In the genomic region with DNA sequence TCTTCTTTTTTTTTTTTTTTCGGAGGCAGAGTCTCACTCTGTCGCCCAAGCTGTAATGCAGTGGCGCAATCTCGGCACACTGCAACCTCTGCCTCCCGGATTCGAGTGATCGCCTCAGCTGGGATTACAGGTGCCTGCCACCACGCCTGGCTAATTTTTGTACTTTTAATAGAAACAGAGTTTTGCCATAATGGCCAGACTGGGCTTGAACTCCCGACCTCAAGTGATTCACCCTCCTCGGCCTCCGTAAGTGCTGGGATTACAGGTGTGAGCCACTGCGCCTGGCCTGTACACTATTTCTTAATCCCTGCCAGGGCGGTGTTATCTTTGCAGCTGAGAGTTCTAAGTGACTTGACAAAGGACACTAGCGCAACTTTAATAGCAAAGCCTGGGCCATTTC, we compare ENCODE assay signal across 10 cellular contexts. TPM values are rescaled to one million over a fixed set of nuclear protein-coding genes. Genes with fewer than 3 reads are reported as not detected.
DNase-seq lines count a peak whose midpoint lies in the region; ATAC-seq and TF ChIP-seq lines count a peak whose summit lies in the region.
"Had no signal": no experiment of that assay in that cellular context is flagged by ENCODE, and none has a peak within 500 bp of the region (broad histone marks: within the 10 kb centered on the region; RNA-seq: fewer than 3 reads in every experiment).

No MANE protein-coding gene starts in this region.

- DNase-seq in GM12864 (ENCODE audit: low read depth) (no peak), kidney tubule cell (ENCODE audit: low spot score) (peak; percentile 25), cerebellum (ENCODE audit: low spot score) (no peak), T-helper 9 cell (no peak), SIG-M5 (lab: John Stamatoyannopoulos, UW) (no peak)
- DNase-seq in activated CD4-positive, alpha-beta memory T cell treated with anti-CD3 and anti-CD28 coated beads, Interleukin-2, amount 10 ng/mL, durations not matched to agents 7 days and 5 days, result no peak
- DNase-seq: NCI-H1694 treated with DMSO at 0.1 percent for 48 hours had no signal

- CTCF ChIA-PET in activated CD4-positive, alpha-beta memory T cell treated with anti-CD3 and anti-CD28 coated beads, Interleukin-2, amount 10 ng/mL, durations not matched to agents 7 days and 5 days (lab: Charles Lee), result interaction anchor here (1.3 kb wide), 1 partner anchor 137 kb away, joined by 3 read pairs; no protein-coding TSS in a partner anchor

- H3K27me3 ChIP-seq in ACC112 (ENCODE audit: insufficient read depth, low read length), result no peaks in the 10 kb centered on the region
- H3K27me3 ChIP-seq: tibial artery had no signal

- H2AFZ ChIP-seq in ACC112 (ENCODE audit: low read length, unreplicated experiment), result no peak overlapping the region

- H3K4me3 ChIP-seq in ACC112 (ENCODE audit: low read depth, low read length), result peak overlapping the region; percentile 79; the same call in 1 of the 2 replicates
- peak overlapping the region; percentile 98 for H3K4me3 ChIP-seq in GM12864 (ENCODE audit: low read depth, low read length)

- POLR2A ChIA-PET in activated CD4-positive, alpha-beta memory T cell treated with anti-CD3 and anti-CD28 coated beads, Interleukin-2, amount 10 ng/mL, durations not matched to agents 7 days and 5 days (lab: Charles Lee), result interaction anchor here (2.8 kb wide), 1 partner anchor 37 kb away, joined by 24 read pairs; a partner anchor contains a TSS

- no peaks in the 10 kb centered on the region for H3K9me3 Mint-ChIP-seq in activated CD4-positive, alpha-beta memory T cell treated with anti-CD3 and anti-CD28 coated beads, Interleukin-2, amount 10 ng/mL, durations not matched to agents 7 days and 5 days

- no peak for TF ChIP-seq CTCF in GM12864 (IDR thresholded peaks at IDR 0.05; ENCODE audit: low read depth, low read length, missing control alignments)

- H3K79me2 ChIP-seq in ACC112 (ENCODE audit: control insufficient read depth, insufficient read depth, low read length, unreplicated experiment), result no peaks in the 10 kb centered on the region

- no peak overlapping the region for H3K27ac ChIP-seq in ACC112 (ENCODE audit: low read depth, low read length)

- H3K4me1 ChIP-seq in ACC112 (ENCODE audit: control insufficient read depth, insufficient read depth, low read length, unreplicated experiment), result no peaks in the 10 kb centered on the region

- peak overlapping the region; percentile 89 for H3K4me3 Mint-ChIP-seq in activated CD4-positive, alpha-beta memory T cell treated with anti-CD3 and anti-CD28 coated beads, Interleukin-2, amount 10 ng/mL, durations not matched to agents 7 days and 5 days

- no peaks in the 10 kb centered on the region for H3K36me3 ChIP-seq in ACC112 (ENCODE audit: insufficient read depth, low read length)
- H3K36me3 ChIP-seq: tibial artery had no signal

- H3K27ac Mint-ChIP-seq in activated CD4-positive, alpha-beta memory T cell treated with anti-CD3 and anti-CD28 coated beads, Interleukin-2, amount 10 ng/mL, durations not matched to agents 7 days and 5 days, result no peak overlapping the region

- no peaks in the 10 kb centered on the region for H3K36me3 Mint-ChIP-seq in activated CD4-positive, alpha-beta memory T cell treated with anti-CD3 and anti-CD28 coated beads, Interleukin-2, amount 10 ng/mL, durations not matched to agents 7 days and 5 days (ENCODE audit: low read depth)

- no peaks in the 10 kb centered on the region for H3K27me3 Mint-ChIP-seq in activated CD4-positive, alpha-beta memory T cell treated with anti-CD3 and anti-CD28 coated beads, Interleukin-2, amount 10 ng/mL, durations not matched to agents 7 days and 5 days

- H3K4me1 Mint-ChIP-seq in activated CD4-positive, alpha-beta memory T cell treated with anti-CD3 and anti-CD28 coated beads, Interleukin-2, amount 10 ng/mL, durations not matched to agents 7 days and 5 days, result peaks cover 12% of the 10 kb centered on the region

- no peak for ATAC-seq in HG02970 (IDR thresholded peaks at IDR 0.05; ENCODE audit: low FRiP score, unreplicated experiment)

RNA-seq across cellular contexts. Expression of a gene that starts 36.9 kb away (rescaled TPM):
- 100 to 1,000 TPM; 120 to 129 TPM for total RNA-seq in activated CD4-positive, alpha-beta memory T cell treated with anti-CD3 and anti-CD28 coated beads, Interleukin-2, amount 10 ng/mL, durations not matched to agents 7 days and 5 days
- 108 TPM for total RNA-seq in cerebellum
